11 cellular contexts compared by ENCODE assay signal in the genomic region with DNA sequence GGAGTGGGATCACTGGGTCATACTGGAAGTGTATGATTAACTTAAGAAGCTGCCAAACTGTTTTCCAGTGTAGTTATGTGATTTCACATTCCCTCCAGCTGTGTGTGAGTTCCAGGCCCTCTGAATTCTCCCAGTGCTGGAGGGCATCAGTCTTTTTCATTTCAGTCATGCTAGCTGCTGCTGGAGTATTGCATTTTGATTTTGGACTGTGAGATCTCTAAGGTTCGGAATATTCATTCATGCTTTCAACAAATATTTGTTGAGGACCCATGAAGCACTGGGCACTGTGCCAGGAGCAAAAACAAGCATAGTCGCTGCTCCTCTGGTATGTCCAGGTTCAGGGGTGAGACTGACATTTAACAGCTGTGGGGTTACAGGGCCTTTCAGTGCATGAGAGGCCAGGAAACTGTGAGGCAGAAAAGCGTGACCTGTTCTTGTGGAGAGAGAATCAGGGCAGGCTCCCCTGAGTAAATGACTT.
DNase-seq lines count a peak whose midpoint lies in the region; ATAC-seq and TF ChIP-seq lines count a peak whose summit lies in the region.
"Had no signal": no experiment of that assay in that cellular context is flagged by ENCODE, and none has a peak within 500 bp of the region (broad histone marks: within the 10 kb centered on the region; RNA-seq: fewer than 3 reads in every experiment).

No MANE protein-coding gene starts in this region.

- H4K8ac ChIP-seq in mesenchymal stem cell (ENCODE audit: low read length): no peak overlapping the region

- no peak overlapping the region for H3K4me2 ChIP-seq in mesenchymal stem cell (ENCODE audit: low read length, poor library complexity, severe bottlenecking)

- DNase-seq in AG10803 (ENCODE audit: low read depth): peak; percentile 51
- peak; percentile 79 for DNase-seq in NCI-H510A treated with DMSO at 0.1 percent for 48 hours (lab: John Stamatoyannopoulos, UW)
- peak; percentile 92 for DNase-seq in epithelial cell of proximal tubule (ENCODE audit: low read depth)
- DNase-seq in mesenchymal stem cell: peak; percentile 68
- no peak for DNase-seq in nucleus accumbens (lab: John Stamatoyannopoulos, UW)
- DNase-seq in stimulated activated naive CD4-positive, alpha-beta T cell (lab: John Stamatoyannopoulos, UW): no peak
- no peak for DNase-seq in posterior vena cava (ENCODE audit: low spot score)
- DNase-seq: anterior cingulate cortex; CD4-positive, CD25-positive, alpha-beta regulatory T cell had no signal

- no peak overlapping the region for H3K18ac ChIP-seq in mesenchymal stem cell (ENCODE audit: low read depth in 1 of 2, low read length in 2 of 2)

- H3K36me3 ChIP-seq in mesenchymal stem cell (ENCODE audit: control insufficient read depth in 1 of 2, insufficient read depth in 2 of 2, low read depth in 1 of 2, low read length in 2 of 2): no peaks in the 10 kb centered on the region
- H3K36me3 ChIP-seq: neutrophil had no signal

- H4K91ac ChIP-seq in mesenchymal stem cell (ENCODE audit: low read length): no peak overlapping the region

- H3K27me3 ChIP-seq in mesenchymal stem cell (ENCODE audit: control insufficient read depth in 1 of 2, insufficient read depth in 1 of 2, low read length in 2 of 2): no peaks in the 10 kb centered on the region
- H3K27me3 ChIP-seq: neutrophil had no signal

- no peak overlapping the region for H3K23ac ChIP-seq in mesenchymal stem cell (ENCODE audit: low read length in 2 of 2)

- peak overlapping the region in 1 of 2 experiments; percentile 64 for H3K4ac ChIP-seq in mesenchymal stem cell (ENCODE audit: low read depth in 1 of 2, low read length in 2 of 2)

- H3K9ac ChIP-seq in mesenchymal stem cell (ENCODE audit: low read length): no peak overlapping the region

- intact Hi-C loops in posterior vena cava (cut with DNase I): no loop called here

- H2BK5ac ChIP-seq in mesenchymal stem cell (ENCODE audit: low read depth, low read length, poor library complexity, severe bottlenecking): no peak overlapping the region

- no peaks in the 10 kb centered on the region for H3K79me1 ChIP-seq in mesenchymal stem cell (replicated peaks; ENCODE audit: low read length, poor library complexity, severe bottlenecking)

- H3K4me3 ChIP-seq in AG10803 (ENCODE audit: low read length) (no peak overlapping the region), epithelial cell of proximal tubule (ENCODE audit: low read depth, low read length) (no peak overlapping the region), mesenchymal stem cell (ENCODE audit: insufficient read depth in 1 of 2, low read depth in 1 of 2, low read length in 2 of 2) (no peak overlapping the region)

- H2AK5ac ChIP-seq in mesenchymal stem cell (ENCODE audit: low read length, severe bottlenecking): no peak overlapping the region

- H3K4me1 ChIP-seq in mesenchymal stem cell (ENCODE audit: control insufficient read depth, insufficient read depth, low read depth, low read length): peaks cover 41% of the 10 kb centered on the region

- H3K27ac ChIP-seq in mesenchymal stem cell (ENCODE audit: low read length, poor library complexity, severe bottlenecking): peak overlapping the region; percentile 91
- H3K27ac ChIP-seq: neutrophil had no signal

- H3K14ac ChIP-seq in mesenchymal stem cell (ENCODE audit: low read length in 2 of 2): no peak overlapping the region

- no peak overlapping the region for H2BK120ac ChIP-seq in mesenchymal stem cell (ENCODE audit: low read depth, low read length)

- H2BK12ac ChIP-seq in mesenchymal stem cell (ENCODE audit: low read length in 2 of 2): peak overlapping the region in 1 of 2 experiments; percentile 72

- no peak for TF ChIP-seq CTCF in AG10803 (conservative IDR thresholded peaks at IDR 0.05; ENCODE audit: low read length)
- no peak for TF ChIP-seq CTCF in epithelial cell of proximal tubule (conservative IDR thresholded peaks at IDR 0.05; ENCODE audit: low read depth, low read length)

- H3K9me3 ChIP-seq in mesenchymal stem cell (ENCODE audit: control insufficient read depth, low read length): peaks cover 4% of the 10 kb centered on the region
- H3K9me3 ChIP-seq: neutrophil had no signal

- H2AFZ ChIP-seq in mesenchymal stem cell (ENCODE audit: low read depth, low read length): no peak overlapping the region

- no peak for ATAC-seq in HG03108 (IDR thresholded peaks at IDR 0.05; ENCODE audit: unreplicated experiment)

- WGBS in mesenchymal stem cell: 26% methylated on average over 3 of the region's 3 CpGs

- H2BK15ac ChIP-seq in mesenchymal stem cell (ENCODE audit: low read depth, poor library complexity, severe bottlenecking): no peak overlapping the region

Comparison
In these comparisons a context has a peak if more than half of its experiments do, and no peak if none do; other contexts are left out.
1. DNase-seq: peak in AG10803 (single experiment), NCI-H510A treated with DMSO at 0.1 percent for 48 hours (single experiment), epithelial cell of proximal tubule (single experiment) and mesenchymal stem cell (single experiment); none in nucleus accumbens (0 of 56), stimulated activated naive CD4-positive, alpha-beta T cell (0 of 6) and posterior vena cava (single experiment).